ENCODE assay signal across 26 cellular contexts in genomic region chr10:114033566-114033965, GRCh38. TPM values are rescaled to one million over a fixed set of nuclear protein-coding genes. Genes with fewer than 3 reads are reported as not detected.
"Had no signal": no experiment of that assay in that cellular context is flagged by ENCODE, and none has a peak within 500 bp of the region (broad histone marks: within the 10 kb centered on the region; RNA-seq: fewer than 3 reads in every experiment).

No MANE protein-coding gene starts in this region.

- H3K36me3 Mint-ChIP-seq: activated CD4-positive, alpha-beta memory T cell treated with anti-CD3 and anti-CD28 coated beads for 36 hours; activated naive CD4-positive, alpha-beta T cell treated with anti-CD3 and anti-CD28 coated beads, Interleukin-2, amount 10 ng/mL, durations not matched to agents 7 days and 5 days; activated naive CD8-positive, alpha-beta T cell treated with anti-CD3 and anti-CD28 coated beads, Interleukin-2, amount 10 ng/mL, durations not matched to agents 7 days and 5 days had no signal

- H3K4me1 ChIP-seq: adrenal gland had no signal

- H3K27ac Mint-ChIP-seq: activated CD4-positive, alpha-beta memory T cell treated with anti-CD3 and anti-CD28 coated beads for 36 hours; activated CD4-positive, alpha-beta T cell treated with anti-CD3 and anti-CD28 coated beads, Interleukin-2, amount 10 ng/mL, durations not matched to agents 7 days and 5 days; activated naive CD4-positive, alpha-beta T cell treated with anti-CD3 and anti-CD28 coated beads, Interleukin-2, amount 10 ng/mL, durations not matched to agents 7 days and 5 days; activated naive CD8-positive, alpha-beta T cell treated with anti-CD3 and anti-CD28 coated beads, Interleukin-2, amount 10 ng/mL, durations not matched to agents 7 days and 5 days; activated T-cell treated with anti-CD3 and anti-CD28 coated beads, Interleukin-2, amount 50 U/mL, for 72 hours; activated T-helper 2 cell treated with anti-CD3 and anti-CD28 coated beads, Interferon-gamma antibody, Interleukin-2, Interleukin-4, amounts not matched to agents 10 μg/mL and 5 μg/mL and 100 μg/mL, durations not matched to agents 14 hours and 24 hours and 36 hours; T-helper 17 cell had no signal

- H3K9me3 Mint-ChIP-seq: activated CD4-positive, alpha-beta memory T cell treated with anti-CD3 and anti-CD28 coated beads for 36 hours; activated CD4-positive, alpha-beta T cell treated with anti-CD3 and anti-CD28 coated beads, Interleukin-2, amount 10 ng/mL, durations not matched to agents 7 days and 5 days; activated naive CD4-positive, alpha-beta T cell treated with anti-CD3 and anti-CD28 coated beads, Interleukin-2, amount 10 ng/mL, durations not matched to agents 7 days and 5 days; activated naive CD8-positive, alpha-beta T cell treated with anti-CD3 and anti-CD28 coated beads, Interleukin-2, amount 10 ng/mL, durations not matched to agents 7 days and 5 days; activated T-cell treated with anti-CD3 and anti-CD28 coated beads, Interleukin-2, amount 50 U/mL, for 72 hours; activated T-helper 2 cell treated with anti-CD3 and anti-CD28 coated beads, Interferon-gamma antibody, Interleukin-2, Interleukin-4, amounts not matched to agents 10 μg/mL and 5 μg/mL and 100 μg/mL, durations not matched to agents 14 hours and 24 hours and 36 hours had no signal

- H3K9me3 ChIP-seq: adrenal gland had no signal

- H3K27ac ChIP-seq: adrenal gland had no signal

- DNase-seq: activated CD4-positive, alpha-beta memory T cell treated with anti-CD3 and anti-CD28 coated beads for 36 hours; activated CD4-positive, alpha-beta T cell treated with anti-CD3 and anti-CD28 coated beads, Interleukin-2, amount 10 ng/mL, durations not matched to agents 7 days and 5 days; activated CD4-positive, CD25-positive, alpha-beta regulatory T cell; activated CD8-positive, alpha-beta memory T cell treated with anti-CD3 and anti-CD28 coated beads, Interleukin-2, amount 50 U/mL, for 4 hours; activated gamma-delta T cell treated with Interleukin-2 at 50 U/mL for 16 hours; activated naive CD4-positive, alpha-beta T cell treated with anti-CD3 and anti-CD28 coated beads, Interleukin-2, amount 10 ng/mL, durations not matched to agents 7 days and 5 days; activated naive CD8-positive, alpha-beta T cell treated with anti-CD3 and anti-CD28 coated beads, Interleukin-2, amount 10 ng/mL, durations not matched to agents 7 days and 5 days; activated T-cell treated with anti-CD3 and anti-CD28 coated beads, Interleukin-2, amount 50 U/mL, for 72 hours; adrenal gland; anterior cingulate cortex; cerebellar nuclear complex; KG1; NCI-H1092; NCI-H1417; NCI-H1694; NCI-H2029; NCI-H2107; NCI-H510A treated with DMSO at 0.1 percent for 48 hours; NCI-H69; NK-92 treated with Interleukin-12 subunit alpha and Interleukin-12 subunit beta, amount 100 ng/mL, for 24 hours; OCI-M1; SHP77 treated with DMSO at 0.1 percent for 48 hours; T-helper 17 cell; T-helper 9 cell had no signal

- H3K4me3 ChIP-seq: adrenal gland had no signal

- H3K36me3 ChIP-seq: adrenal gland had no signal

- FAIRE-seq: TTC549 had no signal

- H3K4me3 Mint-ChIP-seq: activated CD4-positive, alpha-beta memory T cell treated with anti-CD3 and anti-CD28 coated beads for 36 hours; activated CD4-positive, alpha-beta T cell treated with anti-CD3 and anti-CD28 coated beads, Interleukin-2, amount 10 ng/mL, durations not matched to agents 7 days and 5 days; activated naive CD4-positive, alpha-beta T cell treated with anti-CD3 and anti-CD28 coated beads, Interleukin-2, amount 10 ng/mL, durations not matched to agents 7 days and 5 days; activated naive CD8-positive, alpha-beta T cell treated with anti-CD3 and anti-CD28 coated beads, Interleukin-2, amount 10 ng/mL, durations not matched to agents 7 days and 5 days; activated T-cell treated with anti-CD3 and anti-CD28 coated beads, Interleukin-2, amount 50 U/mL, for 72 hours; T-helper 17 cell had no signal

- ATAC-seq: activated T-cell treated with anti-CD3 and anti-CD28 coated beads, Interleukin-2, amount 50 U/mL, for 72 hours; T-helper 17 cell had no signal

- H3K4me1 Mint-ChIP-seq: activated CD4-positive, alpha-beta T cell treated with anti-CD3 and anti-CD28 coated beads, Interleukin-2, amount 10 ng/mL, durations not matched to agents 7 days and 5 days had no signal

RNA-seq across cellular contexts. Expression of gene ADRB1, which starts 10.1 kb away (rescaled TPM):
- total RNA-seq: activated CD4-positive, alpha-beta memory T cell treated with anti-CD3 and anti-CD28 coated beads for 36 hours; activated CD4-positive, alpha-beta T cell treated with anti-CD3 and anti-CD28 coated beads, Interleukin-2, amount 10 ng/mL, durations not matched to agents 7 days and 5 days; activated T-cell treated with anti-CD3 and anti-CD28 coated beads, Interleukin-2, amount 50 U/mL, for 72 hours; activated T-helper 2 cell treated with anti-CD3 and anti-CD28 coated beads, Interferon-gamma antibody, Interleukin-2, Interleukin-4, amounts not matched to agents 10 μg/mL and 5 μg/mL and 100 μg/mL, durations not matched to agents 14 hours and 24 hours and 36 hours had no signal
